In the genomic region with DNA sequence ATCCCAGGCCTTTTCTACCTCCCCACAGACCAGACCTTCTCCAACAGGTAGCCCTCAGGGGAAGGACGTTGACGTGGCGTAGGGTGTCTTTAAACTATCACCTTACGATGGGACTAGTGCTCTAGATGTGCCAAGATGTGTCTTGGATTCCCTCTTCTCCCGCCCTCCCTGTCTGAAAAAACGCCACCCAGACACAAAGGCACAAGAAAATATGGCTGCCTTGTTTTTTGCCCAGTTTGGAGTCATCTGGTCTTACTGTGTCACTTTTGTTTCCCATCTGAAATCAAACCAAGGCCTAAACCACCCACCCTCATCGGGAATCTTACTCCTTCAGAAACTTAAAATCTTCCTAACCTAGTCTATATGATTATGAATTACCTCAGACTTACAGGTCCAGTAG, we compare ENCODE assay signal across 14 cellular contexts.
A peak's percentile ranks its signal among the peaks of the same experiment; 100 is the strongest.
DNase-seq lines count a peak whose midpoint lies in the region; ATAC-seq, FAIRE-seq and TF ChIP-seq lines count a peak whose summit lies in the region.
"Had no signal": no experiment of that assay in that cellular context is flagged by ENCODE, and none has a peak within 500 bp of the region (broad histone marks: within the 10 kb centered on the region; RNA-seq: fewer than 3 reads in every experiment).

No MANE protein-coding gene starts in this region.

- H4K20me1 ChIP-seq in SK-N-SH (ENCODE audit: insufficient read depth): no peaks in the 10 kb centered on the region
- no peaks in the 10 kb centered on the region for H4K20me1 ChIP-seq in keratinocyte (ENCODE audit: control insufficient read depth, extremely low read depth, insufficient read depth, low read length)

- H2AFZ ChIP-seq in SK-N-SH (ENCODE audit: low read depth): peak overlapping the region; percentile 78; the same call in 1 of the 2 replicates
- peak overlapping the region; percentile 56 for H2AFZ ChIP-seq in keratinocyte (ENCODE audit: control insufficient read depth, low read length)

- no peak for TF ChIP-seq EP300 in SK-N-SH (IDR thresholded peaks at IDR 0.05; ENCODE audit: borderline replicate concordance in 1 of 2, low read depth in 1 of 2, low read length in 1 of 2)
- TF ChIP-seq EP300 in ovary (IDR thresholded peaks at IDR 0.05): no peak

- no peaks in the 10 kb centered on the region for H3K79me2 ChIP-seq in SK-N-SH (ENCODE audit: insufficient read depth)
- no peaks in the 10 kb centered on the region for H3K79me2 ChIP-seq in keratinocyte (ENCODE audit: control insufficient read depth, insufficient read depth, low read length)

- H3K4me2 ChIP-seq in SK-N-SH (peak overlapping the region; percentile 73), keratinocyte (ENCODE audit: control insufficient read depth, extremely low read depth, insufficient read depth, low read depth, low read length) (peak overlapping the region; percentile 76)

- H3K9me3 ChIP-seq in SK-N-SH (no peaks in the 10 kb centered on the region), keratinocyte (ENCODE audit: control insufficient read depth, low read depth, low read length) (no peaks in the 10 kb centered on the region), Peyer's patch (no peaks in the 10 kb centered on the region), ovary (no peaks in the 10 kb centered on the region)

- H3K36me3 ChIP-seq in SK-N-SH (replicated peaks in 1 of 2; ENCODE audit: control insufficient read depth in 1 of 2, insufficient read depth in 2 of 2, low read length in 1 of 2) (no peaks in the 10 kb centered on the region), keratinocyte (ENCODE audit: control insufficient read depth in 2 of 2, extremely low read depth in 1 of 2, insufficient read depth in 2 of 2, low read length in 2 of 2) (no peaks in the 10 kb centered on the region), Peyer's patch (no peaks in the 10 kb centered on the region), ovary (no peaks in the 10 kb centered on the region)

- TF ChIP-seq CTCF in SK-N-SH (IDR thresholded peaks at IDR 0.05) (no peak), keratinocyte (optimal IDR thresholded peaks at IDR 0.05 in 1 of 3, IDR thresholded peaks at IDR 0.05 in 1 of 3, conservative IDR thresholded peaks at IDR 0.05 in 1 of 3; ENCODE audit: extremely low read depth in 1 of 3, insufficient read depth in 2 of 3, low read length in 3 of 3) (no peak), Peyer's patch (IDR thresholded peaks at IDR 0.05) (no peak), ovary (IDR thresholded peaks at IDR 0.05) (no peak)

- 76% methylated on average over 7 of the region's 7 CpGs for WGBS in SK-N-SH (ENCODE audit: low lambda C conversion rate)
- 73 to 75% (median 75%) methylated on average over 7 of the region's 7 CpGs for WGBS in ovary, 3 donors

- dilution Hi-C loops in keratinocyte (cut with MboI; ENCODE audit: extremely low pct_ligation_motif_present, low sequenced_read_pairs): no loop called here

- no peak for TF ChIP-seq RAD21 in SK-N-SH (IDR thresholded peaks at IDR 0.05; ENCODE audit: low read length)

- H3K27me3 ChIP-seq in SK-N-SH (ENCODE audit: insufficient read depth): peaks cover 5% of the 10 kb centered on the region; the same call in 1 of the 2 replicates
- no peaks in the 10 kb centered on the region for H3K27me3 ChIP-seq in keratinocyte (ENCODE audit: control insufficient read depth, extremely low read depth, insufficient read depth, low read length)
- no peaks in the 10 kb centered on the region for H3K27me3 ChIP-seq in Peyer's patch
- no peaks in the 10 kb centered on the region for H3K27me3 ChIP-seq in ovary

- FAIRE-seq in keratinocyte (lab: Jason Lieb, UNC): no peak

- H3F3A ChIP-seq in SK-N-SH (replicated peaks; ENCODE audit: insufficient read depth): no peaks in the 10 kb centered on the region

- ATAC-seq in SK-N-SH treated with all-trans-retinoic acid at 6 μM for 48 hours: no peak

- CTCF ChIA-PET in SK-N-SH (lab: Yijun Ruan, JAX): interaction anchor here (0.8 to 1.3 kb wide), 4 partner anchors 12 to 38 kb away, joined by 3 to 8 read pairs (median 4); no protein-coding TSS in a partner anchor

- H3K9me1 ChIP-seq in keratinocyte (ENCODE audit: control insufficient read depth, extremely low read depth, insufficient read depth, low read length): no peaks in the 10 kb centered on the region

- TF ChIP-seq POLR2A in Peyer's patch (IDR thresholded peaks at IDR 0.05) (no peak), ovary (IDR thresholded peaks at IDR 0.05) (no peak)

- intact Hi-C loops in ovary (cut with DNase I): no loop called here

- POLR2A ChIA-PET in SK-N-SH (lab: Yijun Ruan, JAX): no interaction called here

- H3K27ac ChIP-seq in SK-N-SH (ENCODE audit: low read depth in 2 of 2, low read length in 1 of 2) (no peak overlapping the region), angular gyrus (ENCODE audit: low read depth, low read length) (peak overlapping the region; percentile 90), keratinocyte (ENCODE audit: control insufficient read depth, insufficient read depth, low read length) (no peak overlapping the region), temporal lobe (ENCODE audit: low read depth, low read length) (peak overlapping the region; percentile 87), Peyer's patch (peak overlapping the region in 2 of 4 donors; percentile 61 to 71), ovary (peak overlapping the region in 1 of 2 donors; percentile 80)

- no peak for DNase-seq in SK-N-SH
- DNase-seq in keratinocyte (ENCODE audit: low read depth, low spot score): no peak
- DNase-seq in Peyer's patch: no peak
- no peak for DNase-seq in effector CD8-positive, alpha-beta T cell (lab: John Stamatoyannopoulos, UW)
- DNase-seq in ovary: no peak
- DNase-seq: 8988T; activated CD4-positive, CD25-positive, alpha-beta regulatory T cell; COR-L47; foreskin fibroblast; NCI-H2081 treated with DMSO at 0.1 percent for 48 hours; RPMI8226 had no signal

- H3K9ac ChIP-seq in SK-N-SH (no peak overlapping the region; the same call in 1 of the 2 replicates), keratinocyte (ENCODE audit: control insufficient read depth, extremely low read depth, insufficient read depth, low read length) (peak overlapping the region; percentile 60)

- H3K4me3 ChIP-seq in SK-N-SH (ENCODE audit: low read depth in 2 of 2, low read length in 1 of 2): peak overlapping the region; percentile 44 to 54; a peak in 2 of 4 replicates
- peak overlapping the region; percentile 43 to 61 (median 53) for H3K4me3 ChIP-seq in keratinocyte (ENCODE audit: control insufficient read depth in 2 of 3, extremely low read depth in 1 of 3, insufficient read depth in 2 of 3, low read depth in 1 of 3, low read length in 3 of 3)
- peak overlapping the region in 2 of 4 donors; percentile 44 to 64 for H3K4me3 ChIP-seq in Peyer's patch
- no peak overlapping the region for H3K4me3 ChIP-seq in ovary

- H3K4me1 ChIP-seq in SK-N-SH (ENCODE audit: control insufficient read depth in 1 of 2, insufficient read depth in 2 of 2, low read depth in 1 of 2, low read length in 1 of 2) (peaks cover 0 to 6% of the 10 kb centered on the region in 2 experiments; a peak in 1 of 4 replicates), keratinocyte (ENCODE audit: control insufficient read depth, extremely low read depth, insufficient read depth, low read length) (peaks cover 8% of the 10 kb centered on the region), Peyer's patch (no peaks in the 10 kb centered on the region), ovary (ENCODE audit: insufficient read depth) (no peaks in the 10 kb centered on the region)

- H3K9me2 ChIP-seq in SK-N-SH: no peaks in the 10 kb centered on the region

TF ChIP-seq in SK-N-SH, 30 proteins besides CTCF, POLR2A, EP300 and RAD21 (continues in another document):
- TF ChIP-seq MAX (IDR thresholded peaks at IDR 0.05; ENCODE audit: low read depth): no peak
- no peak for TF ChIP-seq CHD2 (IDR thresholded peaks at IDR 0.05; ENCODE audit: low read length, partially characterized antibody)
- no peak for TF ChIP-seq SMC3 (IDR thresholded peaks at IDR 0.05; ENCODE audit: low read depth, low read length)
- no peak for TF ChIP-seq SIN3A (IDR thresholded peaks at IDR 0.05; ENCODE audit: borderline replicate concordance, low read depth, low read length)
- TF ChIP-seq EZH2phosphoT487 (IDR thresholded peaks at IDR 0.05; ENCODE audit: borderline replicate concordance, low read depth): no peak
- no peak for TF ChIP-seq NFIC (IDR thresholded peaks at IDR 0.05; ENCODE audit: borderline replicate concordance)
- no peak for TF ChIP-seq RXRA (IDR thresholded peaks at IDR 0.05; ENCODE audit: borderline replicate concordance, low read depth)

TF ChIP-seq in SK-N-SH treated with all-trans-retinoic acid at 6 μM for 48 hours, 23 proteins besides CTCF, POLR2A, EP300 and RAD21 (continues in another document):
- TF ChIP-seq CSDC2 (CRISPR knock-in tag; IDR thresholded peaks at IDR 0.05) (no peak), OSR1 (CRISPR knock-in tag; IDR thresholded peaks at IDR 0.05) (no peak), SNAI2 (CRISPR knock-in tag; IDR thresholded peaks at IDR 0.05) (no peak), TOX (CRISPR knock-in tag; IDR thresholded peaks at IDR 0.05; ENCODE audit: borderline replicate concordance) (no peak), ZNF70 (CRISPR knock-in tag; IDR thresholded peaks at IDR 0.05) (no peak)
- TF ChIP-seq, protein P1, sequence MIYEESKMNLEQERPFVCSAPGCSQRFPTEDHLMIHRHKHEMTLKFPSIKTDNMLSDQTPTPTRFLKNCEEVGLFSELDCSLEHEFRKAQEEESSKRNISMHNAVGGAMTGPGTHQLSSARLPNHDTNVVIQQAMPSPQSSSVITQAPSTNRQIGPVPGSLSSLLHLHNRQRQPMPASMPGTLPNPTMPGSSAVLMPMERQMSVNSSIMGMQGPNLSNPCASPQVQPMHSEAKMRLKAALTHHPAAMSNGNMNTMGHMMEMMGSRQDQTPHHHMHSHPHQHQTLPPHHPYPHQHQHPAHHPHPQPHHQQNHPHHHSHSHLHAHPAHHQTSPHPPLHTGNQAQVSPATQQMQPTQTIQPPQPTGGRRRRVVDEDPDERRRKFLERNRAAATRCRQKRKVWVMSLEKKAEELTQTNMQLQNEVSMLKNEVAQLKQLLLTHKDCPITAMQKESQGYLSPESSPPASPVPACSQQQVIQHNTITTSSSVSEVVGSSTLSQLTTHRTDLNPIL (CRISPR knock-in tag; IDR thresholded peaks at IDR 0.05; ENCODE audit: low read depth): no peak
- TF ChIP-seq, protein P2, sequence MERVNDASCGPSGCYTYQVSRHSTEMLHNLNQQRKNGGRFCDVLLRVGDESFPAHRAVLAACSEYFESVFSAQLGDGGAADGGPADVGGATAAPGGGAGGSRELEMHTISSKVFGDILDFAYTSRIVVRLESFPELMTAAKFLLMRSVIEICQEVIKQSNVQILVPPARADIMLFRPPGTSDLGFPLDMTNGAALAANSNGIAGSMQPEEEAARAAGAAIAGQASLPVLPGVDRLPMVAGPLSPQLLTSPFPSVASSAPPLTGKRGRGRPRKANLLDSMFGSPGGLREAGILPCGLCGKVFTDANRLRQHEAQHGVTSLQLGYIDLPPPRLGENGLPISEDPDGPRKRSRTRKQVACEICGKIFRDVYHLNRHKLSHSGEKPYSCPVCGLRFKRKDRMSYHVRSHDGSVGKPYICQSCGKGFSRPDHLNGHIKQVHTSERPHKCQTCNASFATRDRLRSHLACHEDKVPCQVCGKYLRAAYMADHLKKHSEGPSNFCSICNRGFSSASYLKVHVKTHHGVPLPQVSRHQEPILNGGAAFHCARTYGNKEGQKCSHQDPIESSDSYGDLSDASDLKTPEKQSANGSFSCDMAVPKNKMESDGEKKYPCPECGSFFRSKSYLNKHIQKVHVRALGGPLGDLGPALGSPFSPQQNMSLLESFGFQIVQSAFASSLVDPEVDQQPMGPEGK (CRISPR knock-in tag; IDR thresholded peaks at IDR 0.05; ENCODE audit: borderline replicate concordance): no peak

Comparison
In these comparisons a context has a peak if more than half of its experiments do, and no peak if none do; other contexts are left out.
1. H3K27ac ChIP-seq: peak in angular gyrus (single experiment) and temporal lobe (single experiment); none in SK-N-SH (0 of 2) and keratinocyte (single experiment).